14 cellular contexts compared by ENCODE assay signal in genomic region chr1:39369568-39369967, GRCh38.
"Had no signal": no experiment of that assay in that cellular context is flagged by ENCODE, and none has a peak within 500 bp of the region (broad histone marks: within the 10 kb centered on the region; RNA-seq: fewer than 3 reads in every experiment).

No MANE protein-coding gene starts in this region.

- H3K27ac ChIP-seq: colonic mucosa, gastrocnemius medialis, prostate gland had no signal

- H3K27me3 Mint-ChIP-seq: naive thymus-derived CD4-positive, alpha-beta T cell had no signal

- H3K27me3 ChIP-seq: colonic mucosa, gastrocnemius medialis, tibial nerve had no signal

- DNase-seq: activated CD4-positive, CD25-positive, alpha-beta regulatory T cell; activated T-cell treated with anti-CD3 and anti-CD28 coated beads, Interleukin-2, amount 50 U/mL, for 48 hours; colonic mucosa; effector CD4-positive, alpha-beta T cell; gastrocnemius medialis; kidney glomerular epithelial cell; midbrain; naive thymus-derived CD4-positive, alpha-beta T cell; stimulated activated CD4-positive, alpha-beta T cell treated with anti-CD3 and anti-CD28 coated beads, Interleukin-2, amount 100 ng/mL, for 48 hours; stimulated activated naive CD8-positive, alpha-beta T cell treated with anti-CD3 and anti-CD28 coated beads, Interleukin-15, Interleukin-2, amounts not matched to agents 100 U/mL and 50 U/mL, for 24 hours; T-helper 2 cell had no signal

- H3K36me3 ChIP-seq: prostate gland had no signal

- ATAC-seq: gastrocnemius medialis; naive thymus-derived CD4-positive, alpha-beta T cell; stimulated activated naive CD8-positive, alpha-beta T cell treated with anti-CD3 and anti-CD28 coated beads, Interleukin-15, Interleukin-2, amounts not matched to agents 100 U/mL and 50 U/mL, for 24 hours had no signal

- H3K9me3 ChIP-seq: colonic mucosa, gastrocnemius medialis, prostate gland, tibial nerve had no signal

- H3K9me3 Mint-ChIP-seq: naive thymus-derived CD4-positive, alpha-beta T cell had no signal

- H3K4me3 ChIP-seq: colonic mucosa, gastrocnemius medialis, lung, prostate gland, tibial nerve had no signal

- H3K4me1 ChIP-seq: colonic mucosa, gastrocnemius medialis, prostate gland had no signal

- H3K4me3 Mint-ChIP-seq: naive thymus-derived CD4-positive, alpha-beta T cell had no signal
